In genomic region chr6:109373762-109374161, GRCh38 we compare ENCODE assay signal across 8 cellular contexts. TPM values are rescaled to one million over a fixed set of nuclear protein-coding genes. Genes with fewer than 3 reads are reported as not detected.
DNase-seq lines count a peak whose midpoint lies in the region; ATAC-seq lines count a peak whose summit lies in the region.

No MANE protein-coding gene starts in this region.

- no peaks in the 10 kb centered on the region for H3K9me3 ChIP-seq in SJCRH30 (replicated peaks)

- no peaks in the 10 kb centered on the region for H3K27me3 ChIP-seq in SJCRH30

- H3K36me3 ChIP-seq in SJCRH30: peaks cover 66% of the 10 kb centered on the region

- ATAC-seq in activated CD4-positive, CD25-positive, alpha-beta regulatory T cell treated with anti-CD3 and anti-CD28 coated beads, Interleukin-2, amount 50 U/mL, for 24 hours: peak; percentile 92 to 94
- peak; percentile 87 for ATAC-seq in HG02970 (IDR thresholded peaks at IDR 0.05; ENCODE audit: low FRiP score, unreplicated experiment)

- no peak for DNase-seq in activated CD4-positive, CD25-positive, alpha-beta regulatory T cell (lab: John Stamatoyannopoulos, UW)
- peak; percentile 55 to 63 for DNase-seq in activated T-cell treated with anti-CD3 and anti-CD28 coated beads, Interleukin-2, amount 50 U/mL, for 48 hours
- DNase-seq in stimulated activated CD4-positive, alpha-beta T cell treated with anti-CD3 and anti-CD28 coated beads, TNF-alpha, amount 100 ng/mL, for 48 hours (ENCODE audit: low read depth in 3 of 3): peak; percentile 9 to 62 (median 36)
- DNase-seq in T-helper 9 cell: no peak
- DNase-seq in SJCRH30: no peak
- no peak for DNase-seq in NCI-H1694 (lab: John Stamatoyannopoulos, UW)

- H3K4me1 ChIP-seq in SJCRH30: no peaks in the 10 kb centered on the region; the same call in 1 of the 2 replicates

- H3K27ac ChIP-seq in SJCRH30: no peak overlapping the region

- no peak overlapping the region for H3K4me3 ChIP-seq in SJCRH30

RNA-seq across cellular contexts. Expression of gene CD164, which starts 8.5 kb away (rescaled TPM):
- 166 and 181 TPM in 2 replicates for total RNA-seq in SJCRH30 (2014; rRNA removed; shearing (Covaris generic))

Comparison
In these comparisons a context has a peak if more than half of its experiments do, and no peak if none do; other contexts are left out.
1. DNase-seq: peak in activated T-cell treated with anti-CD3 and anti-CD28 coated beads, Interleukin-2, amount 50 U/mL, for 48 hours (2 of 2) and stimulated activated CD4-positive, alpha-beta T cell treated with anti-CD3 and anti-CD28 coated beads, TNF-alpha, amount 100 ng/mL, for 48 hours (3 of 3); none in activated CD4-positive, CD25-positive, alpha-beta regulatory T cell (0 of 4), T-helper 9 cell (single experiment), SJCRH30 (0 of 2) and NCI-H1694 (single experiment).